Comparison of ENCODE assay signal across 8 cellular contexts in genomic region chr12:48815281-48816110, GRCh38. TPM values are rescaled to one million over a fixed set of nuclear protein-coding genes. Genes with fewer than 3 reads are reported as not detected.
DNase-seq lines count a peak whose midpoint lies in the region; ATAC-seq and TF ChIP-seq lines count a peak whose summit lies in the region.

No MANE protein-coding gene starts in this region.

- ATAC-seq in GM19452 (IDR thresholded peaks at IDR 0.05; ENCODE audit: unreplicated experiment) = peak; percentile 24

- H3K4me1 ChIP-seq in OCI-LY3 (ENCODE audit: low read length) (peaks cover 18% of the 10 kb centered on the region), adipocyte (ENCODE audit: control insufficient read depth, insufficient read depth, low read length) (peaks cover 43% of the 10 kb centered on the region), cardiac muscle cell (ENCODE audit: low read depth) (peaks cover 15% of the 10 kb centered on the region), osteoblast (ENCODE audit: insufficient read depth, low read length) (peaks cover 51% of the 10 kb centered on the region)

- peak overlapping the region; percentile 33; the same call in 1 of the 2 replicates for H3K27ac ChIP-seq in OCI-LY3 (ENCODE audit: low read length)
- peak overlapping the region; percentile 50 for H3K27ac ChIP-seq in cardiac muscle cell
- peak overlapping the region; percentile 56 for H3K27ac ChIP-seq in osteoblast (ENCODE audit: low read depth, low read length)

- no peaks in the 10 kb centered on the region for H3K79me2 ChIP-seq in OCI-LY3 (ENCODE audit: low read length)
- H3K79me2 ChIP-seq in osteoblast (ENCODE audit: insufficient read depth, low read length) = peaks cover 20% of the 10 kb centered on the region

- DNase-seq in COLO829 (ENCODE audit: low spot score) = peak; percentile 70
- peak; percentile 87 for DNase-seq in HuH-7.5 (ENCODE audit: low spot score)
- peak; percentile 93 for DNase-seq in adipocyte (ENCODE audit: low read depth)
- peak; percentile 86 to 91 for DNase-seq in cardiac muscle cell (ENCODE audit: low read depth in 1 of 2, low spot score in 1 of 2)
- peak; percentile 98 for DNase-seq in osteoblast (ENCODE audit: insufficient read length, low spot score, missing footprints)
- DNase-seq in effector CD8-positive, alpha-beta T cell (lab: John Stamatoyannopoulos, UW) = no peak

- TF ChIP-seq CTCF in OCI-LY3 (IDR thresholded peaks at IDR 0.05; ENCODE audit: low read depth, low read length) (no peak), cardiac muscle cell (IDR thresholded peaks at IDR 0.05; ENCODE audit: low read depth, low read length) (no peak), osteoblast (IDR thresholded peaks at IDR 0.05; ENCODE audit: extremely low read depth, low read depth, low read length) (no peak)

- H3K9ac ChIP-seq in OCI-LY3 (ENCODE audit: low read length) (peak overlapping the region; percentile 89), adipocyte (ENCODE audit: low read length) (peak overlapping the region; percentile 94)

- H3K9me3 ChIP-seq in OCI-LY3 (ENCODE audit: insufficient read depth, low read length) (no peaks in the 10 kb centered on the region), adipocyte (ENCODE audit: control insufficient read depth, low read length) (no peaks in the 10 kb centered on the region), cardiac muscle cell (ENCODE audit: low read depth) (no peaks in the 10 kb centered on the region), osteoblast (ENCODE audit: low read depth, low read length) (no peaks in the 10 kb centered on the region)

- peaks cover 27% of the 10 kb centered on the region for H3K27me3 ChIP-seq in OCI-LY3 (ENCODE audit: low read depth, low read length)
- no peaks in the 10 kb centered on the region for H3K27me3 ChIP-seq in adipocyte (replicated peaks; ENCODE audit: control insufficient read depth, insufficient read depth, low read length)
- peaks cover 14% of the 10 kb centered on the region for H3K27me3 ChIP-seq in cardiac muscle cell
- H3K27me3 ChIP-seq in osteoblast (ENCODE audit: insufficient read depth, low read length) = no peaks in the 10 kb centered on the region

- H3K36me3 ChIP-seq in OCI-LY3 (replicated peaks; ENCODE audit: low read depth, low read length) = no peaks in the 10 kb centered on the region
- H3K36me3 ChIP-seq in adipocyte (ENCODE audit: control insufficient read depth, insufficient read depth, low read length, severe bottlenecking) = no peaks in the 10 kb centered on the region
- H3K36me3 ChIP-seq in cardiac muscle cell = no peaks in the 10 kb centered on the region
- no peaks in the 10 kb centered on the region for H3K36me3 ChIP-seq in osteoblast (ENCODE audit: insufficient read depth, low read length)

- peak overlapping the region; percentile 94 for H3K4me3 ChIP-seq in OCI-LY3 (ENCODE audit: low read length)
- H3K4me3 ChIP-seq in adipocyte (ENCODE audit: low read length) = peak overlapping the region; percentile 91
- peak overlapping the region; percentile 60 for H3K4me3 ChIP-seq in cardiac muscle cell
- H3K4me3 ChIP-seq in osteoblast (ENCODE audit: insufficient read depth, low read length) = peak overlapping the region; percentile 95

- no peaks in the 10 kb centered on the region for H4K20me1 ChIP-seq in OCI-LY3 (ENCODE audit: insufficient read depth, low read length)
- peaks cover 19% of the 10 kb centered on the region for H4K20me1 ChIP-seq in osteoblast (ENCODE audit: insufficient read depth, low read length)

- peak overlapping the region; percentile 89 for H3K4me2 ChIP-seq in OCI-LY3 (ENCODE audit: low read length)
- H3K4me2 ChIP-seq in osteoblast (ENCODE audit: insufficient read depth, low read length) = peak overlapping the region; percentile 86

- peak overlapping the region; percentile 93 for H2AFZ ChIP-seq in OCI-LY3 (ENCODE audit: low read depth, low read length)
- peak overlapping the region; percentile 96 for H2AFZ ChIP-seq in osteoblast (ENCODE audit: low read length)

RNA-seq across cellular contexts. Expression of gene CACNB3, which starts 2.8 kb away (rescaled TPM):
- total RNA-seq in cardiac muscle cell = 19.2 and 21.9 TPM in 2 replicates
- 20.0 and 23.6 TPM in 2 replicates for polyA plus RNA-seq in cardiac muscle cell
- total RNA-seq in osteoblast = 10.9 and 15.2 TPM in 2 replicates

RNA-seq across cellular contexts. Expression of gene ADCY6, which starts 26.6 kb away (rescaled TPM):
- total RNA-seq in cardiac muscle cell = 51.1 and 60.1 TPM in 2 replicates
- polyA plus RNA-seq in cardiac muscle cell = 38.1 and 50.3 TPM in 2 replicates
- 30.8 and 33.0 TPM in 2 replicates for total RNA-seq in osteoblast

RNA-seq across cellular contexts. Expression of gene DDX23, which starts 36.5 kb away (rescaled TPM):
- total RNA-seq in cardiac muscle cell = 66.3 and 89.5 TPM in 2 replicates
- 35.3 and 49.0 TPM in 2 replicates for polyA plus RNA-seq in cardiac muscle cell
- 48.6 and 53.6 TPM in 2 replicates for total RNA-seq in osteoblast

RNA-seq across cellular contexts. Expression of gene RND1, which starts 50.2 kb away (rescaled TPM):
- total RNA-seq in cardiac muscle cell = 2.1 and 2.9 TPM in 2 replicates
- 3.5 and 7.2 TPM in 2 replicates for polyA plus RNA-seq in cardiac muscle cell
- 0.29 and 0.36 TPM in 2 replicates for total RNA-seq in osteoblast
